Comparison of ENCODE assay signal across 8 cellular contexts in genomic region chr1:159177273-159177907, GRCh38. TPM values are rescaled to one million over a fixed set of nuclear protein-coding genes. Genes with fewer than 3 reads are reported as not detected.
DNase-seq lines count a peak whose midpoint lies in the region; ATAC-seq, FAIRE-seq and TF ChIP-seq lines count a peak whose summit lies in the region.

No MANE protein-coding gene starts in this region.

- H3K4me2 ChIP-seq in keratinocyte (ENCODE audit: control insufficient read depth, extremely low read depth, insufficient read depth, low read depth, low read length) = no peak overlapping the region

- CTCF ChIA-PET in activated CD8-positive, alpha-beta T cell treated with anti-CD3 and anti-CD28 coated beads, Interleukin-2, amount 10 ng/mL, durations not matched to agents 7 days and 5 days (lab: Charles Lee) = interaction anchor here (1.5 kb wide), 1 partner anchor 20 kb away, joined by 3 read pairs; no protein-coding TSS in a partner anchor

- no peaks in the 10 kb centered on the region for H3K79me2 ChIP-seq in keratinocyte (ENCODE audit: control insufficient read depth, insufficient read depth, low read length)

- H3K36me3 ChIP-seq in keratinocyte (ENCODE audit: control insufficient read depth in 2 of 2, extremely low read depth in 1 of 2, insufficient read depth in 2 of 2, low read length in 2 of 2) = no peaks in the 10 kb centered on the region

- no peaks in the 10 kb centered on the region for H3K9me1 ChIP-seq in keratinocyte (ENCODE audit: control insufficient read depth, extremely low read depth, insufficient read depth, low read length)

- peaks cover 13% of the 10 kb centered on the region for H3K27me3 ChIP-seq in keratinocyte (ENCODE audit: control insufficient read depth, extremely low read depth, insufficient read depth, low read length)

- no peaks in the 10 kb centered on the region for H4K20me1 ChIP-seq in keratinocyte (ENCODE audit: control insufficient read depth, extremely low read depth, insufficient read depth, low read length)

- POLR2A ChIA-PET in activated CD8-positive, alpha-beta T cell treated with anti-CD3 and anti-CD28 coated beads, Interleukin-2, amount 10 ng/mL, durations not matched to agents 7 days and 5 days (lab: Charles Lee) = no interaction called here

- H3K9me3 ChIP-seq in keratinocyte (ENCODE audit: control insufficient read depth, low read depth, low read length) = no peaks in the 10 kb centered on the region

- dilution Hi-C loops in keratinocyte (cut with MboI; ENCODE audit: extremely low pct_ligation_motif_present, low sequenced_read_pairs) = no loop called here

- peaks cover 37% of the 10 kb centered on the region for H3K27me3 Mint-ChIP-seq in activated CD8-positive, alpha-beta T cell treated with anti-CD3 and anti-CD28 coated beads, Interleukin-2, amount 10 ng/mL, durations not matched to agents 7 days and 5 days (ENCODE audit: low read depth)
- peaks cover 35 to 40% (median 38%) of the 10 kb centered on the region in 3 donors for H3K27me3 Mint-ChIP-seq in CD14-positive monocyte (ENCODE audit: low read depth in 3 of 3)

- no peak overlapping the region for H3K27ac ChIP-seq in keratinocyte (ENCODE audit: control insufficient read depth, insufficient read depth, low read length)

- H3K4me1 Mint-ChIP-seq in activated CD8-positive, alpha-beta T cell treated with anti-CD3 and anti-CD28 coated beads, Interleukin-2, amount 10 ng/mL, durations not matched to agents 7 days and 5 days (ENCODE audit: low read depth) = no peaks in the 10 kb centered on the region
- peaks cover 16% of the 10 kb centered on the region for H3K4me1 Mint-ChIP-seq in CD14-positive monocyte

- intact Hi-C loops in CD14-positive monocyte (cut with micrococcal nuclease) = no loop called here

- H3K4me3 Mint-ChIP-seq in activated CD8-positive, alpha-beta T cell treated with anti-CD3 and anti-CD28 coated beads, Interleukin-2, amount 10 ng/mL, durations not matched to agents 7 days and 5 days = no peak overlapping the region
- H3K4me3 Mint-ChIP-seq in CD14-positive monocyte = no peak overlapping the region

- no peaks in the 10 kb centered on the region for H3K36me3 Mint-ChIP-seq in activated CD8-positive, alpha-beta T cell treated with anti-CD3 and anti-CD28 coated beads, Interleukin-2, amount 10 ng/mL, durations not matched to agents 7 days and 5 days (ENCODE audit: low read depth)
- no peaks in the 10 kb centered on the region for H3K36me3 Mint-ChIP-seq in CD14-positive monocyte

- TF ChIP-seq CTCF in keratinocyte (optimal IDR thresholded peaks at IDR 0.05 in 1 of 3, IDR thresholded peaks at IDR 0.05 in 1 of 3, conservative IDR thresholded peaks at IDR 0.05 in 1 of 3; ENCODE audit: extremely low read depth in 1 of 3, insufficient read depth in 2 of 3, low read length in 3 of 3) (no peak), CD14-positive monocyte (IDR thresholded peaks at IDR 0.05) (no peak)

- peak; percentile 74 for DNase-seq in ELF-1 (ENCODE audit: low read depth, low spot score)
- DNase-seq in KBM-7 = peak; percentile 81
- peak; percentile 67 for DNase-seq in activated CD8-positive, alpha-beta T cell treated with anti-CD3 and anti-CD28 coated beads, Interleukin-2, amount 10 ng/mL, durations not matched to agents 7 days and 5 days
- DNase-seq in keratinocyte (ENCODE audit: low read depth, low spot score) = no peak
- no peak for DNase-seq in NCI-H146 treated with DMSO at 0.1 percent for 48 hours (lab: John Stamatoyannopoulos, UW; ENCODE audit: unreplicated experiment)
- DNase-seq in CD14-positive monocyte (ENCODE audit: low spot score) = no peak
- DNase-seq in NCI-H1436 treated with DMSO at 0.1 percent for 48 hours (lab: John Stamatoyannopoulos, UW) = no peak

- in situ Hi-C loops in KBM-7 (cut with MboI; ENCODE audit: low pct_unique_long_range_greater_than_20kb, low sequenced_read_pairs) = no loop called here

- H3K4me1 ChIP-seq in keratinocyte (ENCODE audit: control insufficient read depth, extremely low read depth, insufficient read depth, low read length) = no peaks in the 10 kb centered on the region

- peak; percentile 81 for FAIRE-seq in keratinocyte (lab: Jason Lieb, UNC)

- no peak overlapping the region for H3K9ac ChIP-seq in keratinocyte (ENCODE audit: control insufficient read depth, extremely low read depth, insufficient read depth, low read length)

- H3K4me3 ChIP-seq in keratinocyte (ENCODE audit: control insufficient read depth in 2 of 3, extremely low read depth in 1 of 3, insufficient read depth in 2 of 3, low read depth in 1 of 3, low read length in 3 of 3) = no peak overlapping the region

- no peak overlapping the region for H3K27ac Mint-ChIP-seq in activated CD8-positive, alpha-beta T cell treated with anti-CD3 and anti-CD28 coated beads, Interleukin-2, amount 10 ng/mL, durations not matched to agents 7 days and 5 days
- H3K27ac Mint-ChIP-seq in CD14-positive monocyte = no peak overlapping the region

- peak; percentile 77 for ATAC-seq in activated CD8-positive, alpha-beta T cell treated with anti-CD3 and anti-CD28 coated beads, Interleukin-2, amount 10 ng/mL, durations not matched to agents 7 days and 5 days
- no peak for ATAC-seq in HG03378 (IDR thresholded peaks at IDR 0.05; ENCODE audit: unreplicated experiment)

- no peaks in the 10 kb centered on the region for H3K9me3 Mint-ChIP-seq in activated CD8-positive, alpha-beta T cell treated with anti-CD3 and anti-CD28 coated beads, Interleukin-2, amount 10 ng/mL, durations not matched to agents 7 days and 5 days (ENCODE audit: insufficient read depth)
- peaks cover 0 to 2% (median 0%) of the 10 kb centered on the region in 7 donors for H3K9me3 Mint-ChIP-seq in CD14-positive monocyte

- H2AFZ ChIP-seq in keratinocyte (ENCODE audit: control insufficient read depth, low read length) = no peak overlapping the region

RNA-seq across cellular contexts. Expression of gene CADM3, which starts 6.0 kb away (rescaled TPM):
- total RNA-seq in activated CD8-positive, alpha-beta T cell treated with anti-CD3 and anti-CD28 coated beads, Interleukin-2, amount 10 ng/mL, durations not matched to agents 7 days and 5 days = not detected
- polyA plus RNA-seq in keratinocyte (0.03 TPM in 1 of 3 replicates, not detected in the others), CD14-positive monocyte (not detected)
- not detected for polyA plus RNA-seq in keratinocyte (2011; ENCODE audit: low read depth)
- polyA plus RNA-seq in keratinocyte (2011; cell fraction: cytosol; rRNA removed) = 0.13 and 0.14 TPM in 2 replicates
- 0.13 TPM in 1 of 2 replicates, not detected in the other for polyA plus RNA-seq in keratinocyte (2011; cell fraction: nucleus; rRNA removed)
- polyA plus RNA-seq in keratinocyte (2012; ENCODE audit: low replicate concordance) = not detected in 2 replicates
- polyA minus RNA-seq in keratinocyte = 0.10 TPM in 1 of 3 replicates, not detected in the others
- polyA minus RNA-seq in keratinocyte (2011; cell fraction: cytosol; rRNA and poly(A)+ RNA removed) = not detected
- polyA minus RNA-seq in keratinocyte (2011; cell fraction: nucleus; rRNA and poly(A)+ RNA removed) = not detected in 2 replicates

RNA-seq across cellular contexts. Expression of gene ACKR1, which starts 27.3 kb away (rescaled TPM):
- total RNA-seq in activated CD8-positive, alpha-beta T cell treated with anti-CD3 and anti-CD28 coated beads, Interleukin-2, amount 10 ng/mL, durations not matched to agents 7 days and 5 days = not detected
- not detected in 3 replicates for polyA plus RNA-seq in keratinocyte
- polyA plus RNA-seq in keratinocyte (2011; ENCODE audit: low read depth) = not detected
- polyA plus RNA-seq in keratinocyte (2011; cell fraction: cytosol; rRNA removed) = not detected in 2 replicates
- polyA plus RNA-seq in keratinocyte (2011; cell fraction: nucleus; rRNA removed) = not detected in 2 replicates
- not detected in 2 replicates for polyA plus RNA-seq in keratinocyte (2012; ENCODE audit: low replicate concordance)
- not detected in 3 replicates for polyA minus RNA-seq in keratinocyte
- not detected for polyA minus RNA-seq in keratinocyte (2011; cell fraction: cytosol; rRNA and poly(A)+ RNA removed)
- polyA minus RNA-seq in keratinocyte (2011; cell fraction: nucleus; rRNA and poly(A)+ RNA removed) = not detected in 2 replicates
- under 1 TPM in 1 of 2 donors, not detected in 1; 0.14 TPM for polyA plus RNA-seq in CD14-positive monocyte

Comparison
In these comparisons a context has a peak if more than half of its experiments do, and no peak if none do; other contexts are left out.
1. DNase-seq: peak in ELF-1 (single experiment), KBM-7 (single experiment) and activated CD8-positive, alpha-beta T cell treated with anti-CD3 and anti-CD28 coated beads, Interleukin-2, amount 10 ng/mL, durations not matched to agents 7 days and 5 days (single experiment); none in keratinocyte (single experiment), NCI-H146 treated with DMSO at 0.1 percent for 48 hours (single experiment), CD14-positive monocyte (single experiment) and NCI-H1436 treated with DMSO at 0.1 percent for 48 hours (single experiment).